15 cellular contexts compared by ENCODE assay signal in genomic region chr16:20555648-20556047, GRCh38. TPM values are rescaled to one million over a fixed set of nuclear protein-coding genes. Genes with fewer than 3 reads are reported as not detected.
"Had no signal": no experiment of that assay in that cellular context is flagged by ENCODE, and none has a peak within 500 bp of the region (broad histone marks: within the 10 kb centered on the region; RNA-seq: fewer than 3 reads in every experiment).

No MANE protein-coding gene starts in this region.

RNA-seq across cellular contexts. Expression of gene ACSM2B, which starts 20.5 kb away (rescaled TPM):
- total RNA-seq: activated B cell treated with CpG ODN at 0.5 μM for 24 hours; activated CD4-positive, alpha-beta memory T cell treated with anti-CD3 and anti-CD28 coated beads for 36 hours; activated CD4-positive, alpha-beta T cell treated with anti-CD3 and anti-CD28 coated beads, Interleukin-2, amount 10 ng/mL, durations not matched to agents 24 days and 14 days; activated CD8-positive, alpha-beta memory T cell treated with anti-CD3 and anti-CD28 coated beads for 36 hours; activated CD8-positive, alpha-beta T cell treated with anti-CD3 and anti-CD28 coated beads for 36 hours; activated naive CD4-positive, alpha-beta T cell treated with anti-CD3 and anti-CD28 coated beads for 36 hours; activated naive CD4-positive, alpha-beta T cell treated with anti-CD3 and anti-CD28 coated beads, Interleukin-2, amount 50 U/mL, for 72 hours; activated naive CD8-positive, alpha-beta T cell treated with anti-CD3 and anti-CD28 coated beads for 36 hours; activated T-helper 1 cell treated with anti-CD3 and anti-CD28 coated beads, Interleukin-12 subunit alpha, Interleukin-12 subunit beta, Interleukin-2, Interleukin-4 antibody, amounts not matched to agents 30 ng/mL and 10 ng/mL and 1 ng/mL, durations not matched to agents 14 hours and 24 hours and 36 hours; activated T-helper 17 cell treated with anti-CD3 and anti-CD28 coated beads, Interleukin-2, amount 50 U/mL, for 72 hours; aorta; astrocyte; breast epithelium; cardiac septum; cerebellum had no signal
- polyA plus RNA-seq: aorta had no signal
